8 cellular contexts compared by ENCODE assay signal in the genomic region with DNA sequence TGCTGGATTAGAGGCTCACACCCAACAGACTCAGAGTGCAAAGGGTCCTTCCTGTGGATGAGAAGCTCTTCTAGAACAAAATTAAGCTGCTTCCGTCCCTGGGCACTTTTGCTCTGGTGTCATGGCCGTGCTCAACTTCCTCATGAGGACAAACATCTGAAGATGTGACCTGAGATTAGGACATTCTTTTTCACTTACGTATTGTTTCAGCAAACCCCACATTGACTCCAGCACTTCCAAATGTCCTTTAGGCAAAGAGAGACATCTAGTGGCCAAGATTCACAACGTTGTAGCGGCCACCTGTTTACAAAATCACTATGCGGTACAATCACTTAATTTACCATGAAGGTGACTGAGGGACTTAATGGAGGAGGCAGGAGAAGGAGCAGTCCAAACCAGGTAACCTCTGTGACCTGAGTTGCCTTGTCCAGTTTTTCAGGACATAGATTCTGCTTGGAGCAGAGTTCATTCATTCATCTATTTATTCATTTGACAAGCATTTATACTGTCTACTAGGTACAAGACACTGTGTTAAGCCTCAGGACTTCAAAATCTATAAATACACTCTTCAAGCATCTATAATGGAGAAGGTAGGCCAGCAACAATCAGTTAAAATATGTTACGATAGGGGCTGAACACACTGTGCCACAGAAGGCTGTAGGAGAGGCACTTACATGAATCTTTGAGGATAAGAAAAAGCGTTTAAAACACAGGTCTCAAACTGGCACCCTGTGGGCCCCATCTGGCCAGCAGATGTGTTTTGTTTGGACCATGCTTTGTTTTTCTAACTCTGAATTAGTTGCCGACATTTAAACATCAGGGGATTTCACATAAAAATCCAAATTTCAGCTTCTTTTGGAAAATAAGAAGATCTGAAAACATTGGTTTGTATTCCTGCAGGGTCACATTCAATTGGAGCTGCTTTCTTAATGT. TPM values are rescaled to one million over a fixed set of nuclear protein-coding genes. Genes with fewer than 3 reads are reported as not detected.
DNase-seq lines count a peak whose midpoint lies in the region; ATAC-seq, FAIRE-seq and TF ChIP-seq lines count a peak whose summit lies in the region.

No MANE protein-coding gene starts in this region.

- H3K4me1 ChIP-seq in ACC112 (ENCODE audit: control insufficient read depth, insufficient read depth, low read length, unreplicated experiment) (peaks cover 9% of the 10 kb centered on the region), mesenchymal stem cell (ENCODE audit: control insufficient read depth, insufficient read depth, low read depth, low read length) (peaks cover 3% of the 10 kb centered on the region), upper lobe of left lung (peaks cover 6 to 13% (median 12%) of the 10 kb centered on the region in 4 donors)

- WGBS in mesenchymal stem cell, result 16% methylated on average over 9 of the region's 9 CpGs
- WGBS in upper lobe of left lung, 2 donors, result 21% methylated on average over 9 of the region's 9 CpGs

- peak in 2 of 4 donors; percentile 34 to 73 for TF ChIP-seq EP300 in upper lobe of left lung (IDR thresholded peaks at IDR 0.05)

- H3K4ac ChIP-seq in mesenchymal stem cell (ENCODE audit: low read depth in 1 of 2, low read length in 2 of 2), result no peak overlapping the region

- in situ Hi-C loops in SK-MEL-5 (cut with HindIII; ENCODE audit: low pct_unique_long_range_greater_than_20kb, low sequenced_read_pairs), result no loop called here

- H3K4me3 ChIP-seq in ACC112 (ENCODE audit: low read depth, low read length), result 0 out of 2 replicates have a peak overlapping the region, but pooled peaks have one; percentile 9
- H3K4me3 ChIP-seq in GM06990 (replicated peaks; ENCODE audit: low read depth, low read length), result no peak overlapping the region
- no peak overlapping the region for H3K4me3 ChIP-seq in HFF-Myc (replicated peaks; ENCODE audit: low read depth, low read length)
- no peak overlapping the region for H3K4me3 ChIP-seq in mesenchymal stem cell (ENCODE audit: insufficient read depth in 1 of 2, low read depth in 1 of 2, low read length in 2 of 2)
- no peak overlapping the region for H3K4me3 ChIP-seq in upper lobe of left lung

- H2AFZ ChIP-seq in ACC112 (ENCODE audit: low read length, unreplicated experiment) (peak overlapping the region; percentile 15), mesenchymal stem cell (ENCODE audit: low read depth, low read length) (no peak overlapping the region)

- ATAC-seq in upper lobe of left lung (ENCODE audit: low FRiP score in 2 of 2), result peak; percentile 85 to 91

- TF ChIP-seq POLR2A in upper lobe of left lung (IDR thresholded peaks at IDR 0.05), result no peak

- H3K4me2 ChIP-seq in mesenchymal stem cell (ENCODE audit: low read length, poor library complexity, severe bottlenecking), result no peak overlapping the region

- H4K8ac ChIP-seq in mesenchymal stem cell (ENCODE audit: low read length), result no peak overlapping the region

- H3K27ac ChIP-seq in ACC112 (ENCODE audit: low read depth, low read length) (no peak overlapping the region), mesenchymal stem cell (ENCODE audit: low read length, poor library complexity, severe bottlenecking) (no peak overlapping the region), upper lobe of left lung (peak overlapping the region in 3 of 4 donors; percentile 20 to 43 (median 32))

- H3K23ac ChIP-seq in mesenchymal stem cell (ENCODE audit: low read length in 2 of 2), result no peak overlapping the region

- no peaks in the 10 kb centered on the region for H3K79me1 ChIP-seq in mesenchymal stem cell (replicated peaks; ENCODE audit: low read length, poor library complexity, severe bottlenecking)

- H2BK15ac ChIP-seq in mesenchymal stem cell (ENCODE audit: low read depth, poor library complexity, severe bottlenecking), result no peak overlapping the region

- H3K18ac ChIP-seq in mesenchymal stem cell (ENCODE audit: low read depth in 1 of 2, low read length in 2 of 2), result no peak overlapping the region

- no peak overlapping the region for H2AK5ac ChIP-seq in mesenchymal stem cell (ENCODE audit: low read length, severe bottlenecking)

- DNase-seq in GM06990 (ENCODE audit: extremely low read depth, insufficient read length) (peak; percentile 29), HFF-Myc (ENCODE audit: extremely low read depth, low read depth) (peak; percentile 87), NCI-H1105 treated with DMSO at 0.1 percent for 48 hours (lab: John Stamatoyannopoulos, UW) (peak; percentile 82), SK-MEL-5 (ENCODE audit: low read depth, low spot score) (peak; percentile 76), mesenchymal stem cell (peak; percentile 88), upper lobe of left lung (peak in 1 of 2 donors; percentile 49)

- FAIRE-seq in endometrium (lab: Jason Lieb, UNC), result peak; percentile 93

- no peak overlapping the region for H2BK5ac ChIP-seq in mesenchymal stem cell (ENCODE audit: low read depth, low read length, poor library complexity, severe bottlenecking)

- no peaks in the 10 kb centered on the region for H3K36me3 ChIP-seq in ACC112 (ENCODE audit: insufficient read depth, low read length)
- no peaks in the 10 kb centered on the region for H3K36me3 ChIP-seq in GM06990 (ENCODE audit: control insufficient read depth, insufficient read depth, low read length)
- H3K36me3 ChIP-seq in mesenchymal stem cell (ENCODE audit: control insufficient read depth in 1 of 2, insufficient read depth in 2 of 2, low read depth in 1 of 2, low read length in 2 of 2), result no peaks in the 10 kb centered on the region
- H3K36me3 ChIP-seq in upper lobe of left lung, result no peaks in the 10 kb centered on the region

- peak overlapping the region; percentile 59 to 63 for H2BK12ac ChIP-seq in mesenchymal stem cell (ENCODE audit: low read length in 2 of 2)

- H4K91ac ChIP-seq in mesenchymal stem cell (ENCODE audit: low read length), result no peak overlapping the region

- no peak overlapping the region for H3K9ac ChIP-seq in mesenchymal stem cell (ENCODE audit: low read length)

- H3K9me3 ChIP-seq in mesenchymal stem cell (ENCODE audit: control insufficient read depth, low read length) (no peaks in the 10 kb centered on the region), upper lobe of left lung (no peaks in the 10 kb centered on the region)

- H3K27me3 ChIP-seq in ACC112 (ENCODE audit: insufficient read depth, low read length), result peaks cover 8% of the 10 kb centered on the region
- H3K27me3 ChIP-seq in GM06990 (replicated peaks; ENCODE audit: control insufficient read depth, insufficient read depth, low read length), result no peaks in the 10 kb centered on the region
- peaks cover 0 to 8% of the 10 kb centered on the region in 2 experiments for H3K27me3 ChIP-seq in mesenchymal stem cell (ENCODE audit: control insufficient read depth in 1 of 2, insufficient read depth in 1 of 2, low read length in 2 of 2)
- H3K27me3 ChIP-seq in upper lobe of left lung, result no peaks in the 10 kb centered on the region

- peak overlapping the region; percentile 56 for H2BK120ac ChIP-seq in mesenchymal stem cell (ENCODE audit: low read depth, low read length)

- peak; percentile 71 for TF ChIP-seq CTCF in GM06990 (IDR thresholded peaks at IDR 0.05; ENCODE audit: insufficient read depth, low read length, poor library complexity, severe bottlenecking)
- peak; percentile 73 for TF ChIP-seq CTCF in HFF-Myc (IDR thresholded peaks at IDR 0.05; ENCODE audit: low read depth, low read length, missing control alignments)
- TF ChIP-seq CTCF in upper lobe of left lung (IDR thresholded peaks at IDR 0.05), result peak; percentile 65 to 88 (median 79)

- H3K14ac ChIP-seq in mesenchymal stem cell (ENCODE audit: low read length in 2 of 2), result no peak overlapping the region

- H3K79me2 ChIP-seq in ACC112 (ENCODE audit: control insufficient read depth, insufficient read depth, low read length, unreplicated experiment), result no peaks in the 10 kb centered on the region

RNA-seq across cellular contexts. Expression of a gene that starts 5.6 kb away (rescaled TPM):
- total RNA-seq in SK-MEL-5 (2014; rRNA removed; shearing (Covaris generic)), result not detected in 2 replicates
- polyA plus RNA-seq in SK-MEL-5 (2015; cell fraction: cytosol; rRNA removed), result not detected in 2 replicates
- not detected in 2 replicates for polyA plus RNA-seq in SK-MEL-5 (2015; cell fraction: nucleus; rRNA removed)
- 0.01 TPM for polyA plus RNA-seq in mesenchymal stem cell (2013, experiment 1 of 2)
- 0.04 TPM for polyA plus RNA-seq in mesenchymal stem cell (2013, experiment 2 of 2)
- total RNA-seq in upper lobe of left lung, result 10 to 100 TPM in 1 of 6 donors, 1 to 10 TPM in 5; 2.3 to 10.3 (median 7.5) TPM

Comparison
In these comparisons a context has a peak if more than half of its experiments do, and no peak if none do; other contexts are left out.
1. H3K27ac ChIP-seq: peak in upper lobe of left lung (3 of 4); none in ACC112 (single experiment) and mesenchymal stem cell (single experiment).
2. Peak in every context shown above with its lines, with median percentiles within 50 percentile points of each other: CTCF ChIP-seq.